2 cellular contexts compared by ENCODE assay signal in the genomic region with DNA sequence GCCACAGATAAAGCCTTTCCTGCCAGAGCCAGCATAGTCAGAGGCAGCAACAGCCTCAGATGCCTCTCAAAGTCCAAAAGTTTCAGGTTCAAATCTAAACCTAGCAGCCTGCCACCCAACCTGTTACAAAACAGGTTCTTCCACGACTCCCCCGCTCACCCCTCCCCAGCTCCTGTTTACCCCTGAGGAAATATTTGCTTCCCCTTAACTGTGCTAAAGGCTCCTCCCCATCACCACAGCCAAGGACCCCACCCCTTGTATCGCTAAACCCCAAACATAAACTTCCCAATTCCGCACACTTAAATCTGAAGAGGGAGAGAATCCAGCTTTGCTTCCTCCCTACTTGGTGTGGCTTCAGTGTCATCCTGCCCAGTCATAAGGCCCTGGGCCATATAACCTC.
TF ChIP-seq lines count a peak whose summit lies in the region.

No MANE protein-coding gene starts in this region.

TF ChIP-seq in GM23338, 12 proteins besides CTCF, POLR2A, EP300 and RAD21:
- TF ChIP-seq JUNB (IDR thresholded peaks at IDR 0.05; ENCODE audit: unreplicated experiment) (no peak), CREB1 (CRISPR knock-in tag; IDR thresholded peaks at IDR 0.05; ENCODE audit: low read depth) (no peak), EZH2 (IDR thresholded peaks at IDR 0.05; ENCODE audit: low read depth, unreplicated experiment) (no peak), EZH2phosphoT487 (IDR thresholded peaks at IDR 0.05; ENCODE audit: unreplicated experiment) (no peak), NANOG (IDR thresholded peaks at IDR 0.05; ENCODE audit: borderline replicate concordance) (no peak), STAT1 (IDR thresholded peaks at IDR 0.05; ENCODE audit: unreplicated experiment) (no peak), POLR2AphosphoS5 (IDR thresholded peaks at IDR 0.05; ENCODE audit: low read depth) (no peak)
- TF ChIP-seq, protein P1, sequence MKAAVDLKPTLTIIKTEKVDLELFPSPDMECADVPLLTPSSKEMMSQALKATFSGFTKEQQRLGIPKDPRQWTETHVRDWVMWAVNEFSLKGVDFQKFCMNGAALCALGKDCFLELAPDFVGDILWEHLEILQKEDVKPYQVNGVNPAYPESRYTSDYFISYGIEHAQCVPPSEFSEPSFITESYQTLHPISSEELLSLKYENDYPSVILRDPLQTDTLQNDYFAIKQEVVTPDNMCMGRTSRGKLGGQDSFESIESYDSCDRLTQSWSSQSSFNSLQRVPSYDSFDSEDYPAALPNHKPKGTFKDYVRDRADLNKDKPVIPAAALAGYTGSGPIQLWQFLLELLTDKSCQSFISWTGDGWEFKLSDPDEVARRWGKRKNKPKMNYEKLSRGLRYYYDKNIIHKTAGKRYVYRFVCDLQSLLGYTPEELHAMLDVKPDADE (IDR thresholded peaks at IDR 0.05) = no peak
- TF ChIP-seq, protein P2, sequence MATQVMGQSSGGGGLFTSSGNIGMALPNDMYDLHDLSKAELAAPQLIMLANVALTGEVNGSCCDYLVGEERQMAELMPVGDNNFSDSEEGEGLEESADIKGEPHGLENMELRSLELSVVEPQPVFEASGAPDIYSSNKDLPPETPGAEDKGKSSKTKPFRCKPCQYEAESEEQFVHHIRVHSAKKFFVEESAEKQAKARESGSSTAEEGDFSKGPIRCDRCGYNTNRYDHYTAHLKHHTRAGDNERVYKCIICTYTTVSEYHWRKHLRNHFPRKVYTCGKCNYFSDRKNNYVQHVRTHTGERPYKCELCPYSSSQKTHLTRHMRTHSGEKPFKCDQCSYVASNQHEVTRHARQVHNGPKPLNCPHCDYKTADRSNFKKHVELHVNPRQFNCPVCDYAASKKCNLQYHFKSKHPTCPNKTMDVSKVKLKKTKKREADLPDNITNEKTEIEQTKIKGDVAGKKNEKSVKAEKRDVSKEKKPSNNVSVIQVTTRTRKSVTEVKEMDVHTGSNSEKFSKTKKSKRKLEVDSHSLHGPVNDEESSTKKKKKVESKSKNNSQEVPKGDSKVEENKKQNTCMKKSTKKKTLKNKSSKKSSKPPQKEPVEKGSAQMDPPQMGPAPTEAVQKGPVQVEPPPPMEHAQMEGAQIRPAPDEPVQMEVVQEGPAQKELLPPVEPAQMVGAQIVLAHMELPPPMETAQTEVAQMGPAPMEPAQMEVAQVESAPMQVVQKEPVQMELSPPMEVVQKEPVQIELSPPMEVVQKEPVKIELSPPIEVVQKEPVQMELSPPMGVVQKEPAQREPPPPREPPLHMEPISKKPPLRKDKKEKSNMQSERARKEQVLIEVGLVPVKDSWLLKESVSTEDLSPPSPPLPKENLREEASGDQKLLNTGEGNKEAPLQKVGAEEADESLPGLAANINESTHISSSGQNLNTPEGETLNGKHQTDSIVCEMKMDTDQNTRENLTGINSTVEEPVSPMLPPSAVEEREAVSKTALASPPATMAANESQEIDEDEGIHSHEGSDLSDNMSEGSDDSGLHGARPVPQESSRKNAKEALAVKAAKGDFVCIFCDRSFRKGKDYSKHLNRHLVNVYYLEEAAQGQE (IDR thresholded peaks at IDR 0.05; ENCODE audit: unreplicated experiment) = no peak
- TF ChIP-seq, protein P3, sequence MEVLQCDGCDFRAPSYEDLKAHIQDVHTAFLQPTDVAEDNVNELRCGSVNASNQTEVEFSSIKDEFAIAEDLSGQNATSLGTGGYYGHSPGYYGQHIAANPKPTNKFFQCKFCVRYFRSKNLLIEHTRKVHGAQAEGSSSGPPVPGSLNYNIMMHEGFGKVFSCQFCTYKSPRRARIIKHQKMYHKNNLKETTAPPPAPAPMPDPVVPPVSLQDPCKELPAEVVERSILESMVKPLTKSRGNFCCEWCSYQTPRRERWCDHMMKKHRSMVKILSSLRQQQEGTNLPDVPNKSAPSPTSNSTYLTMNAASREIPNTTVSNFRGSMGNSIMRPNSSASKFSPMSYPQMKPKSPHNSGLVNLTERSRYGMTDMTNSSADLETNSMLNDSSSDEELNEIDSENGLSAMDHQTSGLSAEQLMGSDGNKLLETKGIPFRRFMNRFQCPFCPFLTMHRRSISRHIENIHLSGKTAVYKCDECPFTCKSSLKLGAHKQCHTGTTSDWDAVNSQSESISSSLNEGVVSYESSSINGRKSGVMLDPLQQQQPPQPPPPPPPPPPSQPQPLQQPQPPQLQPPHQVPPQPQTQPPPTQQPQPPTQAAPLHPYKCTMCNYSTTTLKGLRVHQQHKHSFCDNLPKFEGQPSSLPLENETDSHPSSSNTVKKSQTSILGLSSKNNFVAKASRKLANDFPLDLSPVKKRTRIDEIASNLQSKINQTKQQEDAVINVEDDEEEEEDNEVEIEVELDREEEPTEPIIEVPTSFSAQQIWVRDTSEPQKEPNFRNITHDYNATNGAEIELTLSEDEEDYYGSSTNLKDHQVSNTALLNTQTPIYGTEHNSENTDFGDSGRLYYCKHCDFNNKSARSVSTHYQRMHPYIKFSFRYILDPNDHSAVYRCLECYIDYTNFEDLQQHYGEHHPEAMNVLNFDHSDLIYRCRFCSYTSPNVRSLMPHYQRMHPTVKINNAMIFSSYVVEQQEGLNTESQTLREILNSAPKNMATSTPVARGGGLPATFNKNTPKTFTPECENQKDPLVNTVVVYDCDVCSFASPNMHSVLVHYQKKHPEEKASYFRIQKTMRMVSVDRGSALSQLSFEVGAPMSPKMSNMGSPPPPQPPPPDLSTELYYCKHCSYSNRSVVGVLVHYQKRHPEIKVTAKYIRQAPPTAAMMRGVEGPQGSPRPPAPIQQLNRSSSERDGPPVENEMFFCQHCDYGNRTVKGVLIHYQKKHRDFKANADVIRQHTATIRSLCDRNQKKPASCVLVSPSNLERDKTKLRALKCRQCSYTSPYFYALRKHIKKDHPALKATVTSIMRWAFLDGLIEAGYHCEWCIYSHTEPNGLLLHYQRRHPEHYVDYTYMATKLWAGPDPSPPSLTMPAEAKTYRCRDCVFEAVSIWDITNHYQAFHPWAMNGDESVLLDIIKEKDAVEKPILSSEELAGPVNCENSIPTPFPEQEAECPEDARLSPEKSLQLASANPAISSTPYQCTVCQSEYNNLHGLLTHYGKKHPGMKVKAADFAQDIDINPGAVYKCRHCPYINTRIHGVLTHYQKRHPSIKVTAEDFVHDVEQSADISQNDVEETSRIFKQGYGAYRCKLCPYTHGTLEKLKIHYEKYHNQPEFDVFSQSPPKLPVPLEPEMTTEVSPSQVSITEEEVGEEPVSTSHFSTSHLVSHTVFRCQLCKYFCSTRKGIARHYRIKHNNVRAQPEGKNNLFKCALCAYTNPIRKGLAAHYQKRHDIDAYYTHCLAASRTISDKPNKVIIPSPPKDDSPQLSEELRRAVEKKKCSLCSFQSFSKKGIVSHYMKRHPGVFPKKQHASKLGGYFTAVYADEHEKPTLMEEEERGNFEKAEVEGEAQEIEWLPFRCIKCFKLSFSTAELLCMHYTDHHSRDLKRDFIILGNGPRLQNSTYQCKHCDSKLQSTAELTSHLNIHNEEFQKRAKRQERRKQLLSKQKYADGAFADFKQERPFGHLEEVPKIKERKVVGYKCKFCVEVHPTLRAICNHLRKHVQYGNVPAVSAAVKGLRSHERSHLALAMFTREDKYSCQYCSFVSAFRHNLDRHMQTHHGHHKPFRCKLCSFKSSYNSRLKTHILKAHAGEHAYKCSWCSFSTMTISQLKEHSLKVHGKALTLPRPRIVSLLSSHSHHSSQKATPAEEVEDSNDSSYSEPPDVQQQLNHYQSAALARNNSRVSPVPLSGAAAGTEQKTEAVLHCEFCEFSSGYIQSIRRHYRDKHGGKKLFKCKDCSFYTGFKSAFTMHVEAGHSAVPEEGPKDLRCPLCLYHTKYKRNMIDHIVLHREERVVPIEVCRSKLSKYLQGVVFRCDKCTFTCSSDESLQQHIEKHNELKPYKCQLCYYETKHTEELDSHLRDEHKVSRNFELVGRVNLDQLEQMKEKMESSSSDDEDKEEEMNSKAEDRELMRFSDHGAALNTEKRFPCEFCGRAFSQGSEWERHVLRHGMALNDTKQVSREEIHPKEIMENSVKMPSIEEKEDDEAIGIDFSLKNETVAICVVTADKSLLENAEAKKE (CRISPR knock-in tag; IDR thresholded peaks at IDR 0.05) = no peak

TF ChIP-seq in HepG2, 621 proteins besides CTCF, POLR2A, EP300 and RAD21 (continues in another document):
- TF ChIP-seq ZNF20 (CRISPR knock-in tag; IDR thresholded peaks at IDR 0.05) (no peak), CREM (IDR thresholded peaks at IDR 0.05) (peak; percentile 47; the same call in 1 of the 2 replicates), CREM (CRISPR knock-in tag; IDR thresholded peaks at IDR 0.05) (no peak), ZNF232 (CRISPR knock-in tag; IDR thresholded peaks at IDR 0.05; ENCODE audit: borderline replicate concordance) (0 out of 2 replicates have a peak, but pooled peaks have one; percentile 45), FOXO1 (CRISPR knock-in tag; IDR thresholded peaks at IDR 0.05) (peak; percentile 49; the same call in 1 of the 2 replicates), SOX6 (IDR thresholded peaks at IDR 0.05) (no peak), SOX6 (CRISPR knock-in tag; IDR thresholded peaks at IDR 0.05) (peak; percentile 39; the same call in 1 of the 2 replicates), ZNF317 (CRISPR knock-in tag; IDR thresholded peaks at IDR 0.05) (no peak), ARNT2 (CRISPR knock-in tag; IDR thresholded peaks at IDR 0.05; ENCODE audit: low read depth) (no peak), POGZ (CRISPR knock-in tag; IDR thresholded peaks at IDR 0.05) (no peak), PAX8 (CRISPR knock-in tag; IDR thresholded peaks at IDR 0.05; ENCODE audit: borderline replicate concordance) (no peak), HNRNPL (IDR thresholded peaks at IDR 0.05; ENCODE audit: low read depth, low read length) (no peak), ZIK1 (CRISPR knock-in tag; IDR thresholded peaks at IDR 0.05; ENCODE audit: borderline replicate concordance, low read depth) (no peak), SATB2 (CRISPR knock-in tag; IDR thresholded peaks at IDR 0.05) (no peak), SOX5 (CRISPR knock-in tag; IDR thresholded peaks at IDR 0.05; ENCODE audit: borderline replicate concordance) (peak; percentile 50; the same call in 1 of the 2 replicates), FOXP1 (IDR thresholded peaks at IDR 0.05) (no peak), FOXP1 (CRISPR knock-in tag; IDR thresholded peaks at IDR 0.05) (peak; percentile 73; the same call in 1 of the 2 replicates), CCAR2 (optimal IDR thresholded peaks at IDR 0.05; ENCODE audit: low read depth, low read length) (no peak), MTA3 (CRISPR knock-in tag; IDR thresholded peaks at IDR 0.05) (no peak), ZEB1 (IDR thresholded peaks at IDR 0.05; ENCODE audit: insufficient replicate concordance, low read depth) (peak; percentile 74), ETV5 (CRISPR knock-in tag; IDR thresholded peaks at IDR 0.05; ENCODE audit: borderline replicate concordance) (0 out of 2 replicates have a peak, but pooled peaks have one; percentile 19), PRPF4 (IDR thresholded peaks at IDR 0.05; ENCODE audit: low read depth, low read length, poor library complexity, severe bottlenecking) (no peak), ZNF34 (CRISPR knock-in tag; IDR thresholded peaks at IDR 0.05; ENCODE audit: borderline replicate concordance) (no peak), ZSCAN21 (CRISPR knock-in tag; IDR thresholded peaks at IDR 0.05; ENCODE audit: borderline replicate concordance) (no peak), ZBTB8A (CRISPR knock-in tag; IDR thresholded peaks at IDR 0.05; ENCODE audit: borderline replicate concordance, low read depth) (no peak), KDM5B (CRISPR knock-in tag; IDR thresholded peaks at IDR 0.05; ENCODE audit: borderline replicate concordance) (no peak), ZNF264 (CRISPR knock-in tag; IDR thresholded peaks at IDR 0.05) (0 out of 2 replicates have a peak, but pooled peaks have one; percentile 23), ZNF256 (CRISPR knock-in tag; conservative IDR thresholded peaks at IDR 0.05) (no peak), REPIN1 (CRISPR knock-in tag; IDR thresholded peaks at IDR 0.05; ENCODE audit: borderline replicate concordance, low read depth) (0 out of 2 replicates have a peak, but pooled peaks have one; percentile 28), HNF4A (CRISPR knock-in tag; IDR thresholded peaks at IDR 0.05) (peak; percentile 77), ZC3H13 (CRISPR knock-in tag; IDR thresholded peaks at IDR 0.05) (no peak), NCOA5 (CRISPR knock-in tag; IDR thresholded peaks at IDR 0.05) (no peak), SP4 (CRISPR knock-in tag; IDR thresholded peaks at IDR 0.05) (no peak), MAFF (IDR thresholded peaks at IDR 0.05; ENCODE audit: low read depth, low read length) (no peak), ZBTB7B (CRISPR knock-in tag; IDR thresholded peaks at IDR 0.05) (peak; percentile 50; the same call in 1 of the 2 replicates), SP5 (CRISPR knock-in tag; IDR thresholded peaks at IDR 0.05; ENCODE audit: borderline replicate concordance, low read depth) (peak; percentile 21; the same call in 1 of the 2 replicates)
- TF ChIP-seq, protein P4, sequence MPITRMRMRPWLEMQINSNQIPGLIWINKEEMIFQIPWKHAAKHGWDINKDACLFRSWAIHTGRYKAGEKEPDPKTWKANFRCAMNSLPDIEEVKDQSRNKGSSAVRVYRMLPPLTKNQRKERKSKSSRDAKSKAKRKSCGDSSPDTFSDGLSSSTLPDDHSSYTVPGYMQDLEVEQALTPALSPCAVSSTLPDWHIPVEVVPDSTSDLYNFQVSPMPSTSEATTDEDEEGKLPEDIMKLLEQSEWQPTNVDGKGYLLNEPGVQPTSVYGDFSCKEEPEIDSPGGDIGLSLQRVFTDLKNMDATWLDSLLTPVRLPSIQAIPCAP (CRISPR knock-in tag; IDR thresholded peaks at IDR 0.05; ENCODE audit: low read depth) = no peak
- TF ChIP-seq, protein P5, sequence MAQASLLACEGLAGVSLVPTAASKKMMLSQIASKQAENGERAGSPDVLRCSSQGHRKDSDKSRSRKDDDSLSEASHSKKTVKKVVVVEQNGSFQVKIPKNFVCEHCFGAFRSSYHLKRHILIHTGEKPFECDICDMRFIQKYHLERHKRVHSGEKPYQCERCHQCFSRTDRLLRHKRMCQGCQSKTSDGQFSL (CRISPR knock-in tag; IDR thresholded peaks at IDR 0.05) = no peak
- TF ChIP-seq, protein P6, sequence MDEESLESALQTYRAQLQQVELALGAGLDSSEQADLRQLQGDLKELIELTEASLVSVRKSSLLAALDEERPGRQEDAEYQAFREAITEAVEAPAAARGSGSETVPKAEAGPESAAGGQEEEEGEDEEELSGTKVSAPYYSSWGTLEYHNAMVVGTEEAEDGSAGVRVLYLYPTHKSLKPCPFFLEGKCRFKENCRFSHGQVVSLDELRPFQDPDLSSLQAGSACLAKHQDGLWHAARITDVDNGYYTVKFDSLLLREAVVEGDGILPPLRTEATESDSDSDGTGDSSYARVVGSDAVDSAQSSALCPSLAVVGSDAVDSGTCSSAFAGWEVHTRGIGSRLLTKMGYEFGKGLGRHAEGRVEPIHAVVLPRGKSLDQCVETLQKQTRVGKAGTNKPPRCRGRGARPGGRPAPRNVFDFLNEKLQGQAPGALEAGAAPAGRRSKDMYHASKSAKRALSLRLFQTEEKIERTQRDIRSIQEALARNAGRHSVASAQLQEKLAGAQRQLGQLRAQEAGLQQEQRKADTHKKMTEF (CRISPR knock-in tag; IDR thresholded peaks at IDR 0.05) = no peak
- TF ChIP-seq, protein P7, sequence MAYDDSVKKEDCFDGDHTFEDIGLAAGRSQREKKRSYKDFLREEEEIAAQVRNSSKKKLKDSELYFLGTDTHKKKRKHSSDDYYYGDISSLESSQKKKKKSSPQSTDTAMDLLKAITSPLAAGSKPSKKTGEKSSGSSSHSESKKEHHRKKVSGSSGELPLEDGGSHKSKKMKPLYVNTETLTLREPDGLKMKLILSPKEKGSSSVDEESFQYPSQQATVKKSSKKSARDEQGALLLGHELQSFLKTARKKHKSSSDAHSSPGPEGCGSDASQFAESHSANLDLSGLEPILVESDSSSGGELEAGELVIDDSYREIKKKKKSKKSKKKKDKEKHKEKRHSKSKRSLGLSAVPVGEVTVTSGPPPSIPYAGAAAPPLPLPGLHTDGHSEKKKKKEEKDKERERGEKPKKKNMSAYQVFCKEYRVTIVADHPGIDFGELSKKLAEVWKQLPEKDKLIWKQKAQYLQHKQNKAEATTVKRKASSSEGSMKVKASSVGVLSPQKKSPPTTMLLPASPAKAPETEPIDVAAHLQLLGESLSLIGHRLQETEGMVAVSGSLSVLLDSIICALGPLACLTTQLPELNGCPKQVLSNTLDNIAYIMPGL (CRISPR knock-in tag; IDR thresholded peaks at IDR 0.05; ENCODE audit: borderline replicate concordance in 1 of 2, low read depth in 1 of 2) = no peak; a peak in 1 of 4 replicates
